Comparison of ENCODE assay signal across 1 cellular context in the genomic region with DNA sequence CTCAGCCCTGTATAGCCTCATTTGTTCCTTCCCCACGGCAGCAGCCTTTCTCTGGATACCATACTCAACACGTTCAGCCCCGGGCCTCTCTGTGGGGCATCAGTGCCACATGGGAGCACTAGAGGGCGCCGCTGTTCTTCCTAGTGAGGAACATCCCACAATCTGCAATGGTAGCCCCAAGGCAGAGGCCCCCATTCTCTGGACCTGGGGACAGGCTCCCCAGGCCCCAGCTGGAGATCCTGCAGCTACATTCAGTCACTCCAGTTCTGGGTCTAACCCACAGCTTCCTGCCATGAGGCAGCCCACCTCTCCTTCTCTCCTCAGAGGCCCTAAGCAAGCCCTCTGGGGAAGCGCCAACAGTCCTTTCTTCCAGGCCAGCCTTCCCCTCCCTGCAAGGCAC.
TF ChIP-seq lines count a peak whose summit lies in the region.

No MANE protein-coding gene starts in this region.

TF ChIP-seq in HepG2, 621 proteins besides CTCF, POLR2A, EP300 and RAD21 (continued from another document and continues in another):
- TF ChIP-seq ZNF607 (CRISPR knock-in tag; IDR thresholded peaks at IDR 0.05; ENCODE audit: borderline replicate concordance) (no peak), TFAP4 (IDR thresholded peaks at IDR 0.05; ENCODE audit: borderline replicate concordance, low read depth) (0 out of 2 replicates have a peak, but pooled peaks have one; percentile 8), SOX5 (CRISPR knock-in tag; IDR thresholded peaks at IDR 0.05; ENCODE audit: borderline replicate concordance) (no peak), ZMYM3 (CRISPR knock-in tag; IDR thresholded peaks at IDR 0.05) (peak; percentile 35; the same call in 1 of the 2 replicates), TEAD2 (CRISPR knock-in tag; IDR thresholded peaks at IDR 0.05) (no peak), ZNF709 (CRISPR knock-in tag; IDR thresholded peaks at IDR 0.05) (peak; percentile 32; the same call in 1 of the 2 replicates), TSC22D2 (CRISPR knock-in tag; IDR thresholded peaks at IDR 0.05; ENCODE audit: borderline replicate concordance) (peak; percentile 62; the same call in 1 of the 2 replicates), POLR2AphosphoS2 (IDR thresholded peaks at IDR 0.05; ENCODE audit: low read depth, low read length) (no peak), XBP1 (CRISPR knock-in tag; IDR thresholded peaks at IDR 0.05) (no peak), HOXA7 (CRISPR knock-in tag; IDR thresholded peaks at IDR 0.05) (no peak), ZNF496 (CRISPR knock-in tag; IDR thresholded peaks at IDR 0.05; ENCODE audit: insufficient replicate concordance) (no peak), POGZ (CRISPR knock-in tag; IDR thresholded peaks at IDR 0.05) (no peak), CHD4 (IDR thresholded peaks at IDR 0.05; ENCODE audit: borderline replicate concordance, low read length) (no peak), SMAD3 (CRISPR knock-in tag; IDR thresholded peaks at IDR 0.05) (0 out of 2 replicates have a peak, but pooled peaks have one; percentile 57), ZNF800 (CRISPR knock-in tag; IDR thresholded peaks at IDR 0.05) (no peak), GABPA (IDR thresholded peaks at IDR 0.05; ENCODE audit: low read depth, low read length) (no peak), GABPA (CRISPR knock-in tag; IDR thresholded peaks at IDR 0.05; ENCODE audit: low read depth) (no peak), ZNF644 (CRISPR knock-in tag; IDR thresholded peaks at IDR 0.05; ENCODE audit: low read depth) (no peak), KDM5A (IDR thresholded peaks at IDR 0.05; ENCODE audit: borderline replicate concordance, low read length) (no peak), SAP130 (CRISPR knock-in tag; IDR thresholded peaks at IDR 0.05; ENCODE audit: low read depth) (0 out of 2 replicates have a peak, but pooled peaks have one; percentile 26), HNRNPL (IDR thresholded peaks at IDR 0.05; ENCODE audit: low read depth, low read length) (no peak), HNF1A (IDR thresholded peaks at IDR 0.05; ENCODE audit: low read depth) (no peak), HNF1A (CRISPR knock-in tag; IDR thresholded peaks at IDR 0.05; ENCODE audit: borderline replicate concordance) (no peak), ZNF713 (CRISPR knock-in tag; IDR thresholded peaks at IDR 0.05) (no peak), FOXM1 (CRISPR knock-in tag; IDR thresholded peaks at IDR 0.05) (no peak), ZFX (CRISPR knock-in tag; IDR thresholded peaks at IDR 0.05; ENCODE audit: low read depth) (peak; percentile 44; the same call in 1 of the 2 replicates), ARNTL (CRISPR knock-in tag; IDR thresholded peaks at IDR 0.05) (no peak), AGO1 (IDR thresholded peaks at IDR 0.05; ENCODE audit: low read depth, low read length, poor library complexity, severe bottlenecking) (no peak), ZNF3 (CRISPR knock-in tag; IDR thresholded peaks at IDR 0.05) (no peak), MTERF4 (CRISPR knock-in tag; IDR thresholded peaks at IDR 0.05) (peak; percentile 41; the same call in 1 of the 2 replicates), MAFK (conservative IDR thresholded peaks at IDR 0.05 in 1 of 2, IDR thresholded peaks at IDR 0.05 in 1 of 2; ENCODE audit: low read length in 2 of 2) (no peak), PBX2 (CRISPR knock-in tag; IDR thresholded peaks at IDR 0.05) (no peak), ATF7-NPFF (CRISPR knock-in tag; IDR thresholded peaks at IDR 0.05; ENCODE audit: low read depth) (no peak), ZNF589 (CRISPR knock-in tag; conservative IDR thresholded peaks at IDR 0.05) (no peak), SMARCC2 (IDR thresholded peaks at IDR 0.05) (no peak)
- TF ChIP-seq, protein P1, sequence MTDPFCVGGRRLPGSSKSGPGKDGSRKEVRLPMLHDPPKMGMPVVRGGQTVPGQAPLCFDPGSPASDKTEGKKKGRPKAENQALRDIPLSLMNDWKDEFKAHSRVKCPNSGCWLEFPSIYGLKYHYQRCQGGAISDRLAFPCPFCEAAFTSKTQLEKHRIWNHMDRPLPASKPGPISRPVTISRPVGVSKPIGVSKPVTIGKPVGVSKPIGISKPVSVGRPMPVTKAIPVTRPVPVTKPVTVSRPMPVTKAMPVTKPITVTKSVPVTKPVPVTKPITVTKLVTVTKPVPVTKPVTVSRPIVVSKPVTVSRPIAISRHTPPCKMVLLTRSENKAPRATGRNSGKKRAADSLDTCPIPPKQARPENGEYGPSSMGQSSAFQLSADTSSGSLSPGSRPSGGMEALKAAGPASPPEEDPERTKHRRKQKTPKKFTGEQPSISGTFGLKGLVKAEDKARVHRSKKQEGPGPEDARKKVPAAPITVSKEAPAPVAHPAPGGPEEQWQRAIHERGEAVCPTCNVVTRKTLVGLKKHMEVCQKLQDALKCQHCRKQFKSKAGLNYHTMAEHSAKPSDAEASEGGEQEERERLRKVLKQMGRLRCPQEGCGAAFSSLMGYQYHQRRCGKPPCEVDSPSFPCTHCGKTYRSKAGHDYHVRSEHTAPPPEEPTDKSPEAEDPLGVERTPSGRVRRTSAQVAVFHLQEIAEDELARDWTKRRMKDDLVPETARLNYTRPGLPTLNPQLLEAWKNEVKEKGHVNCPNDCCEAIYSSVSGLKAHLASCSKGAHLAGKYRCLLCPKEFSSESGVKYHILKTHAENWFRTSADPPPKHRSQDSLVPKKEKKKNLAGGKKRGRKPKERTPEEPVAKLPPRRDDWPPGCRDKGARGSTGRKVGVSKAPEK (CRISPR knock-in tag; IDR thresholded peaks at IDR 0.05; ENCODE audit: borderline replicate concordance), result 0 out of 2 replicates have a peak, but pooled peaks have one; percentile 40
- TF ChIP-seq, protein P2, sequence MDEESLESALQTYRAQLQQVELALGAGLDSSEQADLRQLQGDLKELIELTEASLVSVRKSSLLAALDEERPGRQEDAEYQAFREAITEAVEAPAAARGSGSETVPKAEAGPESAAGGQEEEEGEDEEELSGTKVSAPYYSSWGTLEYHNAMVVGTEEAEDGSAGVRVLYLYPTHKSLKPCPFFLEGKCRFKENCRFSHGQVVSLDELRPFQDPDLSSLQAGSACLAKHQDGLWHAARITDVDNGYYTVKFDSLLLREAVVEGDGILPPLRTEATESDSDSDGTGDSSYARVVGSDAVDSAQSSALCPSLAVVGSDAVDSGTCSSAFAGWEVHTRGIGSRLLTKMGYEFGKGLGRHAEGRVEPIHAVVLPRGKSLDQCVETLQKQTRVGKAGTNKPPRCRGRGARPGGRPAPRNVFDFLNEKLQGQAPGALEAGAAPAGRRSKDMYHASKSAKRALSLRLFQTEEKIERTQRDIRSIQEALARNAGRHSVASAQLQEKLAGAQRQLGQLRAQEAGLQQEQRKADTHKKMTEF (CRISPR knock-in tag; IDR thresholded peaks at IDR 0.05), result 0 out of 2 replicates have a peak, but pooled peaks have one; percentile 36
- TF ChIP-seq, protein P3, sequence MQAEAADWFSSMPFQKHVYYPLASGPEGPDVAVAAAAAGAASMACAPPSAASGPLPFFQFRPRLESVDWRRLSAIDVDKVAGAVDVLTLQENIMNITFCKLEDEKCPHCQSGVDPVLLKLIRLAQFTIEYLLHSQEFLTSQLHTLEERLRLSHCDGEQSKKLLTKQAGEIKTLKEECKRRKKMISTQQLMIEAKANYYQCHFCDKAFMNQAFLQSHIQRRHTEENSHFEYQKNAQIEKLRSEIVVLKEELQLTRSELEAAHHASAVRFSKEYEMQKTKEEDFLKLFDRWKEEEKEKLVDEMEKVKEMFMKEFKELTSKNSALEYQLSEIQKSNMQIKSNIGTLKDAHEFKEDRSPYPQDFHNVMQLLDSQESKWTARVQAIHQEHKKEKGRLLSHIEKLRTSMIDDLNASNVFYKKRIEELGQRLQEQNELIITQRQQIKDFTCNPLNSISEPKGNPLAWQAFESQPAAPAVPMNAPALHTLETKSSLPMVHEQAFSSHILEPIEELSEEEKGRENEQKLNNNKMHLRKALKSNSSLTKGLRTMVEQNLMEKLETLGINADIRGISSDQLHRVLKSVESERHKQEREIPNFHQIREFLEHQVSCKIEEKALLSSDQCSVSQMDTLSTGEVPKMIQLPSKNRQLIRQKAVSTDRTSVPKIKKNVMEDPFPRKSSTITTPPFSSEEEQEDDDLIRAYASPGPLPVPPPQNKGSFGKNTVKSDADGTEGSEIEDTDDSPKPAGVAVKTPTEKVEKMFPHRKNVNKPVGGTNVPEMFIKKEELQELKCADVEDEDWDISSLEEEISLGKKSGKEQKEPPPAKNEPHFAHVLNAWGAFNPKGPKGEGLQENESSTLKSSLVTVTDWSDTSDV (CRISPR knock-in tag; IDR thresholded peaks at IDR 0.05), result no peak
- TF ChIP-seq, protein P4, sequence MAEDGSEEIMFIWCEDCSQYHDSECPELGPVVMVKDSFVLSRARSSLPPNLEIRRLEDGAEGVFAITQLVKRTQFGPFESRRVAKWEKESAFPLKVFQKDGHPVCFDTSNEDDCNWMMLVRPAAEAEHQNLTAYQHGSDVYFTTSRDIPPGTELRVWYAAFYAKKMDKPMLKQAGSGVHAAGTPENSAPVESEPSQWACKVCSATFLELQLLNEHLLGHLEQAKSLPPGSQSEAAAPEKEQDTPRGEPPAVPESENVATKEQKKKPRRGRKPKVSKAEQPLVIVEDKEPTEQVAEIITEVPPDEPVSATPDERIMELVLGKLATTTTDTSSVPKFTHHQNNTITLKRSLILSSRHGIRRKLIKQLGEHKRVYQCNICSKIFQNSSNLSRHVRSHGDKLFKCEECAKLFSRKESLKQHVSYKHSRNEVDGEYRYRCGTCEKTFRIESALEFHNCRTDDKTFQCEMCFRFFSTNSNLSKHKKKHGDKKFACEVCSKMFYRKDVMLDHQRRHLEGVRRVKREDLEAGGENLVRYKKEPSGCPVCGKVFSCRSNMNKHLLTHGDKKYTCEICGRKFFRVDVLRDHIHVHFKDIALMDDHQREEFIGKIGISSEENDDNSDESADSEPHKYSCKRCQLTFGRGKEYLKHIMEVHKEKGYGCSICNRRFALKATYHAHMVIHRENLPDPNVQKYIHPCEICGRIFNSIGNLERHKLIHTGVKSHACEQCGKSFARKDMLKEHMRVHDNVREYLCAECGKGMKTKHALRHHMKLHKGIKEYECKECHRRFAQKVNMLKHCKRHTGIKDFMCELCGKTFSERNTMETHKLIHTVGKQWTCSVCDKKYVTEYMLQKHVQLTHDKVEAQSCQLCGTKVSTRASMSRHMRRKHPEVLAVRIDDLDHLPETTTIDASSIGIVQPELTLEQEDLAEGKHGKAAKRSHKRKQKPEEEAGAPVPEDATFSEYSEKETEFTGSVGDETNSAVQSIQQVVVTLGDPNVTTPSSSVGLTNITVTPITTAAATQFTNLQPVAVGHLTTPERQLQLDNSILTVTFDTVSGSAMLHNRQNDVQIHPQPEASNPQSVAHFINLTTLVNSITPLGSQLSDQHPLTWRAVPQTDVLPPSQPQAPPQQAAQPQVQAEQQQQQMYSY (CRISPR knock-in tag; IDR thresholded peaks at IDR 0.05), result no peak
